In genomic region chr3:71533588-71533987, GRCh38 we compare ENCODE assay signal across 11 cellular contexts.
"Had no signal": no experiment of that assay in that cellular context is flagged by ENCODE, and none has a peak within 500 bp of the region (broad histone marks: within the 10 kb centered on the region; RNA-seq: fewer than 3 reads in every experiment).

No MANE protein-coding gene starts in this region.

- H3K27ac Mint-ChIP-seq: activated naive CD4-positive, alpha-beta T cell treated with anti-CD3 and anti-CD28 coated beads, Interleukin-2, amount 50 U/mL, for 24 hours had no signal

- H3K4me3 ChIP-seq: dorsolateral prefrontal cortex, esophagus muscularis mucosa, skin epidermis, thyroid gland had no signal

- H3K36me3 ChIP-seq: brain microvascular endothelial cell, esophagus muscularis mucosa, thyroid gland, WERI-Rb-1 had no signal

- H3K9me3 Mint-ChIP-seq: activated naive CD4-positive, alpha-beta T cell treated with anti-CD3 and anti-CD28 coated beads, Interleukin-2, amount 50 U/mL, for 24 hours had no signal

- H3K27me3 Mint-ChIP-seq: activated naive CD4-positive, alpha-beta T cell treated with anti-CD3 and anti-CD28 coated beads, Interleukin-2, amount 50 U/mL, for 24 hours had no signal

- H3K9me3 ChIP-seq: esophagus muscularis mucosa, thyroid gland had no signal

- H3K27me3 ChIP-seq: brain microvascular endothelial cell, dorsolateral prefrontal cortex, esophagus muscularis mucosa, thyroid gland had no signal

- H3K27ac ChIP-seq: brain microvascular endothelial cell, dorsolateral prefrontal cortex, thyroid gland, WERI-Rb-1 had no signal

- H3K4me3 Mint-ChIP-seq: activated naive CD4-positive, alpha-beta T cell treated with anti-CD3 and anti-CD28 coated beads, Interleukin-2, amount 50 U/mL, for 24 hours had no signal

- DNase-seq: activated CD4-positive, alpha-beta T cell treated with anti-CD3 and anti-CD28 coated beads for 48 hours; amygdala; brain microvascular endothelial cell; cerebellar nuclear complex; dorsolateral prefrontal cortex; glutamatergic neuron; thyroid gland; WERI-Rb-1 had no signal
